Comparison of ENCODE assay signal across 3 cellular contexts in genomic region chr1:77858725-77859124, GRCh38.
TF ChIP-seq lines count a peak whose summit lies in the region.

No MANE protein-coding gene starts in this region.

TF ChIP-seq in GM23338, 12 proteins besides CTCF, POLR2A, EP300 and RAD21:
- TF ChIP-seq STAT1 (IDR thresholded peaks at IDR 0.05; ENCODE audit: unreplicated experiment): no peak
- no peak for TF ChIP-seq EZH2phosphoT487 (IDR thresholded peaks at IDR 0.05; ENCODE audit: unreplicated experiment)
- TF ChIP-seq JUNB (IDR thresholded peaks at IDR 0.05; ENCODE audit: unreplicated experiment): no peak

TF ChIP-seq in HEK293, 187 proteins besides CTCF, POLR2A, EP300 and RAD21:
- no peak for TF ChIP-seq ZNF639 (tag by site-specific recombination; IDR thresholded peaks at IDR 0.05)
TF ChIP-seq in HEK293: peak in this region for 0.

TF ChIP-seq in H1, 55 proteins besides CTCF, POLR2A, EP300 and RAD21:
- no peak for TF ChIP-seq CHD1 (IDR thresholded peaks at IDR 0.05; ENCODE audit: low read depth, low read length)
- 0 out of 2 replicates have a peak, but pooled peaks have one; percentile 12 for TF ChIP-seq CEBPB (IDR thresholded peaks at IDR 0.05; ENCODE audit: low read depth, low read length)
- TF ChIP-seq KDM1A (IDR thresholded peaks at IDR 0.05; ENCODE audit: borderline replicate concordance, low read length): no peak
- TF ChIP-seq SP1 (IDR thresholded peaks at IDR 0.05; ENCODE audit: low read depth, low read length): no peak
